Comparison of ENCODE assay signal across 22 cellular contexts in genomic region chr6:21245488-21245887, GRCh38.
"Had no signal": no experiment of that assay in that cellular context is flagged by ENCODE, and none has a peak within 500 bp of the region (broad histone marks: within the 10 kb centered on the region; RNA-seq: fewer than 3 reads in every experiment).

No MANE protein-coding gene starts in this region.

- H3K9me3 ChIP-seq: lower lobe of right lung, mucosa of descending colon, prostate gland, sigmoid colon, testis had no signal

- H3K4me3 ChIP-seq: left ventricle myocardium inferior, lower lobe of right lung, mucosa of descending colon, neural progenitor cell, prostate gland, sigmoid colon, testis, tibial artery had no signal

- H3K36me3 ChIP-seq: left ventricle myocardium inferior, lower lobe of right lung, neural progenitor cell, prostate gland, sigmoid colon, tibial artery had no signal

- ATAC-seq: left colon; lower lobe of right lung; mucosa of descending colon; natural killer cell treated with Interleukin-12 subunit alpha and Interleukin-12 subunit beta and Interleukin-15 and Interleukin-18, amount 100 ng/mL, for 72 hours; right cardiac atrium; stimulated activated memory B cell treated with anti-CD40 and anti-IgM and Interleukin-4, amounts not matched to agents 10 μg/mL and 1 μg/mL and 100 μg/mL, for 72 hours; stimulated activated naive CD8-positive, alpha-beta T cell treated with anti-CD3 and anti-CD28 coated beads, Interleukin-15, Interleukin-2, amounts not matched to agents 100 U/mL and 50 U/mL, for 24 hours had no signal

- H3K27ac ChIP-seq: left ventricle myocardium inferior, lower lobe of right lung, neural progenitor cell, prostate gland, sigmoid colon, testis, tibial artery had no signal

- H3K4me1 ChIP-seq: left ventricle myocardium inferior, lower lobe of right lung, prostate gland, sigmoid colon, testis, tibial artery had no signal

- H2AFZ ChIP-seq: neural progenitor cell had no signal

- H3K4me2 ChIP-seq: neural progenitor cell had no signal

- DNase-seq: cortex of kidney; hypothalamus; immature natural killer cell; islet precursor cell; kidney glomerular epithelial cell; left colon; left ventricle myocardium inferior; lower lobe of right lung; mucosa of descending colon; naive B cell; right cardiac atrium; sigmoid colon; stimulated activated CD4-positive, alpha-beta T cell treated with anti-CD3 and anti-CD28 coated beads, Interleukin-2, amount 100 ng/mL, for 24 hours; stimulated activated CD4-positive, alpha-beta T cell treated with anti-CD3 and anti-CD28 coated beads, Interleukin-4, amount 100 ng/mL, for 4 hours; stimulated activated naive CD8-positive, alpha-beta T cell treated with anti-CD3 and anti-CD28 coated beads, Interleukin-15, Interleukin-2, amounts not matched to agents 100 U/mL and 50 U/mL, for 24 hours; substantia nigra; testis; tibial artery had no signal

- H3K9ac ChIP-seq: neural progenitor cell had no signal

- H3K27me3 ChIP-seq: neural progenitor cell, sigmoid colon, testis, tibial artery had no signal
